Comparison of ENCODE assay signal across 30 cellular contexts in the genomic region with DNA sequence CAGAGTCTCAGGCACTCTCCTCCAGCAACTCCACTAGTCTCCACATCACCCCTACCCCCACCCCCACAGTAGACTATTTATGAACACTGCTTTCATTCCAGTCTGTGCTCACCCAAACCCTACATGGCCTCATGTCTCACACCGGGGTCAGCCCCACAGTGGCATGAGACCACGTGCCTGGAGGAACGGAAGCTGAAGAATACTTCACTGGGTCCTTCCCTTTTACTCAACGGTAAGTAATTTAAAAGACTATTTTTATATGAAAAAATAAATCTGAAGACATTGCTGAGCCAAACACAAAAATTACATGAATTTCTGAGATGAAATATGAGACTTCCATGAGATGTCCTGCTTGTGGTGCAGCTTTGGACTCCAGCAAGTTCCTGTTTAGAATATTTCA. TPM values are rescaled to one million over a fixed set of nuclear protein-coding genes. Genes with fewer than 3 reads are reported as not detected.
DNase-seq lines count a peak whose midpoint lies in the region; ATAC-seq and TF ChIP-seq lines count a peak whose summit lies in the region.
"Had no signal": no experiment of that assay in that cellular context is flagged by ENCODE, and none has a peak within 500 bp of the region (broad histone marks: within the 10 kb centered on the region; RNA-seq: fewer than 3 reads in every experiment).

No MANE protein-coding gene starts in this region.

- intact Hi-C loops in ascending aorta (cut with DNase I) = loop anchor here (1.0 kb wide), 1 partner anchor 15 kb away; no protein-coding TSS in a partner anchor

- H3K4me3 ChIP-seq in ascending aorta (no peak overlapping the region), thoracic aorta (no peak overlapping the region)
- H3K4me3 ChIP-seq: skin epidermis had no signal

- no peaks in the 10 kb centered on the region for H3K9me3 ChIP-seq in ascending aorta
- no peaks in the 10 kb centered on the region for H3K9me3 ChIP-seq in thoracic aorta

- H3K27ac ChIP-seq in ascending aorta (peak overlapping the region; percentile 71 to 77), thoracic aorta (peak overlapping the region; percentile 19 to 89)
- H3K27ac ChIP-seq: KMS-11, skin epidermis had no signal

- H3K36me3 ChIP-seq in ascending aorta = no peaks in the 10 kb centered on the region
- H3K36me3 ChIP-seq in thoracic aorta = no peaks in the 10 kb centered on the region

- peaks cover 0 to 10% of the 10 kb centered on the region in 2 donors for H3K4me1 ChIP-seq in ascending aorta
- peaks cover 7 to 39% of the 10 kb centered on the region in 2 donors for H3K4me1 ChIP-seq in thoracic aorta (ENCODE audit: control insufficient read depth in 1 of 2, low read depth in 2 of 2)

- H3K27me3 ChIP-seq in ascending aorta (no peaks in the 10 kb centered on the region), thoracic aorta (replicated peaks; ENCODE audit: insufficient read depth) (no peaks in the 10 kb centered on the region)

- TF ChIP-seq CTCF in ascending aorta (IDR thresholded peaks at IDR 0.05) (no peak), thoracic aorta (IDR thresholded peaks at IDR 0.05) (no peak)

- DNase-seq in EH (ENCODE audit: low read depth) = peak; percentile 87
- peak in 1 of 2 donors; percentile 88 for DNase-seq in ascending aorta (ENCODE audit: low spot score in 2 of 2)
- peak; percentile 96 for DNase-seq in iris pigment epithelial cell (ENCODE audit: low read depth)
- DNase-seq in thoracic aorta (ENCODE audit: low spot score) = peak; percentile 28
- DNase-seq in activated CD8-positive, alpha-beta memory T cell treated with anti-CD3 and anti-CD28 coated beads, Interleukin-2, amount 50 U/mL, for 4 hours = no peak
- DNase-seq in T-helper 1 cell = no peak
- no peak for DNase-seq in NCI-H2227 (lab: John Stamatoyannopoulos, UW; ENCODE audit: unreplicated experiment)
- DNase-seq: ACHN; activated CD8-positive, alpha-beta T cell treated with anti-CD3 and anti-CD28 coated beads for 36 hours; activated naive CD4-positive, alpha-beta T cell treated with anti-CD3 and anti-CD28 coated beads, Interleukin-2, amount 10 ng/mL, durations not matched to agents 7 days and 5 days; amygdala; C1 segment of cervical spinal cord; cortex of kidney; DMS53; effector memory CD8-positive, alpha-beta T cell; H7; naive thymus-derived CD4-positive, alpha-beta T cell; NCI-H1417 treated with DMSO at 0.1 percent for 48 hours; NCI-H2081 treated with DMSO at 0.1 percent for 48 hours; NCI-H446; occipital lobe; SIG-M5; stimulated activated naive CD4-positive, alpha-beta T cell treated with Interleukin-2 at 50 U/mL for 16 hours; T-helper 9 cell had no signal

- ATAC-seq in thoracic aorta (ENCODE audit: insufficient number of reproducible peaks, low FRiP score, low read depth) = peak; percentile 74
- ATAC-seq: activated CD8-positive, alpha-beta T cell treated with anti-CD3 and anti-CD28 coated beads for 36 hours; activated T-helper 17 cell treated with anti-CD3 and anti-CD28 coated beads, Interleukin-2, amount 50 U/mL, for 72 hours; naive thymus-derived CD4-positive, alpha-beta T cell had no signal

RNA-seq across cellular contexts. Expression of a gene that starts 47.6 kb away (rescaled TPM):
- total RNA-seq in ascending aorta (42.7 TPM), thoracic aorta (10 to 100 TPM; 76.3 to 86.2 TPM)
- total RNA-seq: epithelial cell of proximal tubule, G401, H7, mesothelial cell of epicardium had no signal

RNA-seq across cellular contexts. Expression of a gene that starts 53.9 kb away (rescaled TPM):
- not detected for total RNA-seq in ascending aorta
- total RNA-seq in thoracic aorta = under 1 TPM; 0.49 to 0.54 TPM
- total RNA-seq: activated CD8-positive, alpha-beta T cell treated with anti-CD3 and anti-CD28 coated beads for 36 hours; activated T-helper 17 cell treated with anti-CD3 and anti-CD28 coated beads, Interleukin-2, amount 50 U/mL, for 72 hours; G401; H7; mesothelial cell of epicardium; occipital lobe had no signal

Comparison
In these comparisons a context has a peak if more than half of its experiments do, and no peak if none do; other contexts are left out.
1. DNase-seq: peak in EH (single experiment), iris pigment epithelial cell (single experiment) and thoracic aorta (single experiment); none in activated CD8-positive, alpha-beta memory T cell treated with anti-CD3 and anti-CD28 coated beads, Interleukin-2, amount 50 U/mL, for 4 hours (single experiment), T-helper 1 cell (0 of 5) and NCI-H2227 (single experiment).